ENCODE assay signal across 1 cellular context in the genomic region with DNA sequence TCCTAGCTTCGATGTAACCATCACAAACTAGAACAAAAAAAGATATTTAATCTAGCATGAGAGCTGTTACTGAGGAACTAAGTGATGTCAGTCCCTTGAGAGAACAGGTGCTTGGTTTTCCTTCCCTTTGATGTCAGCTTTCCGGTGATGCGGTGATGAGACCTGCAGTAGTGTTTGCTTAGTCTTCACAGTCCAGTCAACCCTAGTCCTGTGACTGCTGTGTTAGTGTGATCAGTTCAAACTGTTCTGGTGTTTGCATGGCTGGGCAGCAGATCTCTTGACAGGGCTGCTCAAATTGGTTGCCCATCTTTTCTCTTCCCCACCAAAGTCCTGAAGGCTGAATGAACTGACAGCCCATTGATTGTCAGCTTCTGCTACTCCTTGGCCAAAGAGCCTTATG.
TF ChIP-seq lines count a peak whose summit lies in the region.

No MANE protein-coding gene starts in this region.

TF ChIP-seq in GM23338, 12 proteins besides CTCF, POLR2A, EP300 and RAD21 (continued from another document):
- TF ChIP-seq, protein P1, sequence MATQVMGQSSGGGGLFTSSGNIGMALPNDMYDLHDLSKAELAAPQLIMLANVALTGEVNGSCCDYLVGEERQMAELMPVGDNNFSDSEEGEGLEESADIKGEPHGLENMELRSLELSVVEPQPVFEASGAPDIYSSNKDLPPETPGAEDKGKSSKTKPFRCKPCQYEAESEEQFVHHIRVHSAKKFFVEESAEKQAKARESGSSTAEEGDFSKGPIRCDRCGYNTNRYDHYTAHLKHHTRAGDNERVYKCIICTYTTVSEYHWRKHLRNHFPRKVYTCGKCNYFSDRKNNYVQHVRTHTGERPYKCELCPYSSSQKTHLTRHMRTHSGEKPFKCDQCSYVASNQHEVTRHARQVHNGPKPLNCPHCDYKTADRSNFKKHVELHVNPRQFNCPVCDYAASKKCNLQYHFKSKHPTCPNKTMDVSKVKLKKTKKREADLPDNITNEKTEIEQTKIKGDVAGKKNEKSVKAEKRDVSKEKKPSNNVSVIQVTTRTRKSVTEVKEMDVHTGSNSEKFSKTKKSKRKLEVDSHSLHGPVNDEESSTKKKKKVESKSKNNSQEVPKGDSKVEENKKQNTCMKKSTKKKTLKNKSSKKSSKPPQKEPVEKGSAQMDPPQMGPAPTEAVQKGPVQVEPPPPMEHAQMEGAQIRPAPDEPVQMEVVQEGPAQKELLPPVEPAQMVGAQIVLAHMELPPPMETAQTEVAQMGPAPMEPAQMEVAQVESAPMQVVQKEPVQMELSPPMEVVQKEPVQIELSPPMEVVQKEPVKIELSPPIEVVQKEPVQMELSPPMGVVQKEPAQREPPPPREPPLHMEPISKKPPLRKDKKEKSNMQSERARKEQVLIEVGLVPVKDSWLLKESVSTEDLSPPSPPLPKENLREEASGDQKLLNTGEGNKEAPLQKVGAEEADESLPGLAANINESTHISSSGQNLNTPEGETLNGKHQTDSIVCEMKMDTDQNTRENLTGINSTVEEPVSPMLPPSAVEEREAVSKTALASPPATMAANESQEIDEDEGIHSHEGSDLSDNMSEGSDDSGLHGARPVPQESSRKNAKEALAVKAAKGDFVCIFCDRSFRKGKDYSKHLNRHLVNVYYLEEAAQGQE (IDR thresholded peaks at IDR 0.05; ENCODE audit: unreplicated experiment), result no peak
- no peak for TF ChIP-seq ZNF114 (CRISPR knock-in tag; IDR thresholded peaks at IDR 0.05)
